In the genomic region with DNA sequence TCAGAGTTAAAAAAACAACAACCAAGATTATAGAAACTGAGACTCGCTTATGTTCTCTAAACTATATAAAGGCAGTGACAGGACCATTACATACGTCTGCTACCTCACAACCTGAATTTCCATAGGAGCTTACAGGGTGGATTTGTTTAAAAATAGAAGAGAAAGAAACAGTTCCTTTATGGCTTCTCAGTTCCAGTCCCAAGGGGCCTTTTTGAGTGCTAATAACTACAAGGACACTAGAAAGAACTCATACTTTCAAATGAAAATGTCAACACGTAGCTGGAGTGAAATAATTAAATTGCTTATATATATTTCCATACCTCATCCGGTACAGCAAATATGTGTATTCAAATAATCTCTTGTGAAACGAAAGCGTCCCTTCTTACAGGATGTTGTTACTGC, we compare ENCODE assay signal across 12 cellular contexts. TPM values are rescaled to one million over a fixed set of nuclear protein-coding genes. Genes with fewer than 3 reads are reported as not detected.
DNase-seq lines count a peak whose midpoint lies in the region; ATAC-seq and TF ChIP-seq lines count a peak whose summit lies in the region.
"Had no signal": no experiment of that assay in that cellular context is flagged by ENCODE, and none has a peak within 500 bp of the region (broad histone marks: within the 10 kb centered on the region; RNA-seq: fewer than 3 reads in every experiment).

No MANE protein-coding gene starts in this region.

- H3K27me3 ChIP-seq in lower lobe of right lung (ENCODE audit: low read depth): no peaks in the 10 kb centered on the region

- no peaks in the 10 kb centered on the region for H3K36me3 ChIP-seq in lower lobe of right lung

- peak overlapping the region; percentile 26 for H3K27ac ChIP-seq in lower lobe of right lung

- ATAC-seq in GM18909 (IDR thresholded peaks at IDR 0.05; ENCODE audit: poor library complexity, unreplicated experiment) (peak; percentile 56), GM21723 (IDR thresholded peaks at IDR 0.05; ENCODE audit: unreplicated experiment) (peak; percentile 85), HG03103 (IDR thresholded peaks at IDR 0.05; ENCODE audit: low read depth, unreplicated experiment) (peak; percentile 57), lower lobe of right lung (no peak), left colon (no peak)
- ATAC-seq: SK-N-SH treated with all-trans-retinoic acid at 6 μM for 48 hours had no signal

- no peaks in the 10 kb centered on the region for H3K9me3 ChIP-seq in lower lobe of right lung

- intact Hi-C loops in lower lobe of right lung (cut with DNase I): no loop called here
- intact Hi-C loops in left colon (cut with DNase I, micrococcal nuclease): no loop called here

- in situ Hi-C loops in ACHN (cut with HindIII; ENCODE audit: low pct_ligation_motif_present, low pct_unique_long_range_greater_than_20kb, low sequenced_read_pairs): no loop called here

- DNase-seq in lower lobe of right lung: no peak
- DNase-seq in ACHN: no peak
- DNase-seq in anterior cingulate cortex (lab: John Stamatoyannopoulos, UW): no peak
- DNase-seq in left colon: no peak
- DNase-seq: activated CD4-positive, alpha-beta memory T cell treated with anti-CD3 and anti-CD28 coated beads, Interleukin-2, amount 10 ng/mL, durations not matched to agents 7 days and 5 days; KG1; NCI-H748 treated with DMSO at 0.1 percent for 48 hours had no signal

- no peaks in the 10 kb centered on the region for H3K4me1 ChIP-seq in lower lobe of right lung

- TF ChIP-seq CTCF in lower lobe of right lung (IDR thresholded peaks at IDR 0.05): no peak

- H3K4me3 ChIP-seq in lower lobe of right lung: no peak overlapping the region

RNA-seq across cellular contexts. Expression of a gene that starts 19.7 kb away (rescaled TPM):
- 43.6 TPM for total RNA-seq in lower lobe of right lung
- total RNA-seq in left colon: 10 to 100 TPM; 30.3 to 32.1 TPM
- total RNA-seq: activated CD4-positive, alpha-beta memory T cell treated with anti-CD3 and anti-CD28 coated beads, Interleukin-2, amount 10 ng/mL, durations not matched to agents 7 days and 5 days; mononuclear cell had no signal

Comparison
In these comparisons a context has a peak if more than half of its experiments do, and no peak if none do; other contexts are left out.
1. ATAC-seq: peak in GM18909 (single experiment), GM21723 (single experiment) and HG03103 (single experiment); none in lower lobe of right lung (0 of 2) and left colon (single experiment).